In genomic region chr5:42526179-42526578, GRCh38 we compare ENCODE assay signal across 34 cellular contexts.
"Had no signal": no experiment of that assay in that cellular context is flagged by ENCODE, and none has a peak within 500 bp of the region (broad histone marks: within the 10 kb centered on the region; RNA-seq: fewer than 3 reads in every experiment).

No MANE protein-coding gene starts in this region.

- H3K4me3 ChIP-seq: MG63 had no signal

- H3K27ac ChIP-seq: KMS-11 had no signal

- H3K9me3 ChIP-seq: MG63 had no signal

- DNase-seq: Karpas-422, Kasumi-1, KG1, MG63, MM.1S, MV-4-11, NCI-H1048, NCI-H1092, NCI-H1092 treated with DMSO at 0.1 percent for 48 hours, NCI-H1105, NCI-H1105 treated with DMSO at 0.1 percent for 48 hours, NCI-H1417, NCI-H1417 treated with DMSO at 0.1 percent for 48 hours, NCI-H1436, NCI-H1436 treated with DMSO at 0.1 percent for 48 hours, NCI-H146, NCI-H1694, NCI-H1694 treated with DMSO at 0.1 percent for 48 hours, NCI-H187, NCI-H187 treated with DMSO at 0.1 percent for 48 hours, NCI-H1930, NCI-H2029, NCI-H2029 treated with DMSO at 0.1 percent for 48 hours, NCI-H2081, NCI-H2081 treated with DMSO at 0.1 percent for 48 hours, NCI-H2107, NCI-H2171, NCI-H2171 treated with DMSO at 0.1 percent for 48 hours, NCI-H2227 treated with DMSO at 0.1 percent for 48 hours, NCI-H226, NCI-H345, NCI-H446, NCI-H446 treated with DMSO at 0.1 percent for 48 hours had no signal

- H3K36me3 ChIP-seq: MG63 had no signal

- H3K27me3 ChIP-seq: MG63 had no signal

- H3K9ac ChIP-seq: KMS-11 had no signal

- H3K4me2 ChIP-seq: KMS-11 had no signal
